12 cellular contexts compared by ENCODE assay signal in genomic region chr11:117189191-117189940, GRCh38. TPM values are rescaled to one million over a fixed set of nuclear protein-coding genes. Genes with fewer than 3 reads are reported as not detected.
A peak's percentile ranks its signal among the peaks of the same experiment; 100 is the strongest.
DNase-seq lines count a peak whose midpoint lies in the region; ATAC-seq and TF ChIP-seq lines count a peak whose summit lies in the region.
"Had no signal": no experiment of that assay in that cellular context is flagged by ENCODE, and none has a peak within 500 bp of the region (broad histone marks: within the 10 kb centered on the region; RNA-seq: fewer than 3 reads in every experiment).

No MANE protein-coding gene starts in this region.

- ATAC-seq in heart left ventricle (peak in 3 of 4 donors; percentile 19 to 42 (median 24)), aorta (ENCODE audit: low FRiP score) (no peak), PC-3 (no peak)

- POLR2A ChIA-PET in PC-3 (lab: Charles Lee; ENCODE audit: unreplicated experiment), result no interaction called here

- CTCF ChIA-PET in PC-3 (lab: Charles Lee), result no interaction called here

- H3K9me3 Mint-ChIP-seq in IgD-negative memory B cell, result no peaks in the 10 kb centered on the region

- no peak overlapping the region for H3K9ac ChIP-seq in PC-3 (ENCODE audit: low read length)

- H3K27ac Mint-ChIP-seq in IgD-negative memory B cell, result peak overlapping the region; percentile 99

- no peaks in the 10 kb centered on the region for H3K9me3 ChIP-seq in heart left ventricle
- no peaks in the 10 kb centered on the region for H3K9me3 ChIP-seq in aorta (ENCODE audit: control insufficient read depth, low read length)
- H3K9me3 ChIP-seq in PC-3 (ENCODE audit: low read length), result no peaks in the 10 kb centered on the region
- H3K9me3 ChIP-seq: SJCRH30 had no signal

- H3K4me3 ChIP-seq in heart left ventricle, result no peak overlapping the region
- no peak overlapping the region for H3K4me3 ChIP-seq in aorta (ENCODE audit: low read length in 2 of 2)
- no peak overlapping the region for H3K4me3 ChIP-seq in H7 (ENCODE audit: insufficient read depth, low read depth, low read length)
- no peak overlapping the region for H3K4me3 ChIP-seq in PC-3 (ENCODE audit: low read length)
- H3K4me3 ChIP-seq: SJCRH30 had no signal

- intact Hi-C loops in heart left ventricle (cut with DNase I) (no loop called here), aorta (cut with DNase I) (no loop called here), PC-3 (cut with micrococcal nuclease) (no loop called here)

- H3F3A ChIP-seq in PC-3 (ENCODE audit: low read length, unreplicated experiment), result no peaks in the 10 kb centered on the region

- TF ChIP-seq CTCF in heart left ventricle (IDR thresholded peaks at IDR 0.05), result no peak
- TF ChIP-seq CTCF in PC-3 (conservative IDR thresholded peaks at IDR 0.05; ENCODE audit: low read depth, low read length), result no peak

- DNase-seq in activated effector memory CD4-positive, alpha-beta T cell treated with anti-CD3 and anti-CD28 coated beads, Interleukin-2, amount 50 U/mL, for 16 hours, result peak; percentile 38
- no peak for DNase-seq in activated effector memory CD4-positive, alpha-beta T cell treated with Interleukin-2 at 50 U/mL for 16 hours
- peak in 1 of 5 donors; percentile 48 for DNase-seq in heart left ventricle
- peak; percentile 70 to 78 for DNase-seq in aorta
- no peak for DNase-seq in H7
- DNase-seq in NCI-H1417 treated with DMSO at 0.1 percent for 48 hours (lab: John Stamatoyannopoulos, UW), result no peak
- no peak for DNase-seq in PC-3
- DNase-seq: ACHN, activated gamma-delta T cell, IMR-90, SJCRH30 had no signal

- H3K4me1 ChIP-seq in heart left ventricle, result peaks cover 0 to 17% (median 0%) of the 10 kb centered on the region in 12 donors
- H3K4me1 ChIP-seq in aorta (ENCODE audit: control insufficient read depth in 1 of 2, insufficient read depth in 2 of 2, low read length in 2 of 2), result no peaks in the 10 kb centered on the region
- peaks cover 17% of the 10 kb centered on the region for H3K4me1 ChIP-seq in PC-3 (ENCODE audit: insufficient read depth, low read length)
- H3K4me1 ChIP-seq: SJCRH30 had no signal

- H4K20me1 ChIP-seq in PC-3 (ENCODE audit: low read length), result no peaks in the 10 kb centered on the region

- no peak for TF ChIP-seq POLR2A in heart left ventricle (IDR thresholded peaks at IDR 0.05)

- no peak overlapping the region for H3K4me2 ChIP-seq in PC-3 (ENCODE audit: low read length)

- H3K36me3 ChIP-seq in heart left ventricle, result peaks cover 0 to 99% (median 84%) of the 10 kb centered on the region in 9 donors
- peaks cover 0 to 2% of the 10 kb centered on the region in 2 donors for H3K36me3 ChIP-seq in aorta (ENCODE audit: control insufficient read depth in 1 of 2, insufficient read depth in 2 of 2, low read length in 1 of 2)
- peaks cover 1% of the 10 kb centered on the region for H3K36me3 ChIP-seq in H7 (replicated peaks; ENCODE audit: control insufficient read depth, insufficient read depth, low read length)
- H3K36me3 ChIP-seq in PC-3 (ENCODE audit: low read depth, low read length), result no peaks in the 10 kb centered on the region
- H3K36me3 ChIP-seq: SJCRH30 had no signal

- no peaks in the 10 kb centered on the region for H3K27me3 Mint-ChIP-seq in IgD-negative memory B cell

- H3K27ac ChIP-seq in heart left ventricle (peak overlapping the region in 1 of 12 donors; percentile 79), aorta (ENCODE audit: low read depth in 1 of 2, low read length in 2 of 2) (no peak overlapping the region), PC-3 (ENCODE audit: low read length) (no peak overlapping the region)
- H3K27ac ChIP-seq: SJCRH30 had no signal

- H3K79me2 ChIP-seq in PC-3 (ENCODE audit: low read length), result no peaks in the 10 kb centered on the region

- no peak overlapping the region for H2AFZ ChIP-seq in PC-3 (ENCODE audit: low read length)

- H3K4me1 Mint-ChIP-seq in IgD-negative memory B cell, result peaks cover 29 to 42% (median 34%) of the 10 kb centered on the region in 3 donors

- H3K9me2 ChIP-seq in PC-3 (replicated peaks; ENCODE audit: low read length), result no peaks in the 10 kb centered on the region

- 92 to 93% (median 93%) methylated on average over 18 to 22 of the region's 22 CpGs for WGBS in heart left ventricle, 4 donors
- 92% methylated on average over 22 of the region's 22 CpGs for WGBS in aorta, 2 donors

- peaks cover 18% of the 10 kb centered on the region for H3K36me3 Mint-ChIP-seq in IgD-negative memory B cell

- H3K27me3 ChIP-seq in heart left ventricle (no peaks in the 10 kb centered on the region), aorta (ENCODE audit: control insufficient read depth in 1 of 2, insufficient read depth in 2 of 2, low read length in 1 of 2) (no peaks in the 10 kb centered on the region), H7 (ENCODE audit: control insufficient read depth, insufficient read depth, low read length) (no peaks in the 10 kb centered on the region), PC-3 (ENCODE audit: low read length) (no peaks in the 10 kb centered on the region)
- H3K27me3 ChIP-seq: SJCRH30 had no signal

- BruUV-seq in PC-3 (replicated peaks; lab: Mats Ljungman, UMichigan), result no TSS peak

- peak overlapping the region; percentile 69 to 94 (median 80) for H3K4me3 Mint-ChIP-seq in IgD-negative memory B cell

RNA-seq across cellular contexts. Expression of gene TAGLN, which starts 9.8 kb away (rescaled TPM):
- 1.6 TPM for polyA plus RNA-seq in IgD-negative memory B cell
- 100 to 1,000 TPM in 7 of 9 donors, 10 to 100 TPM in 2; 63.7 to 338 (median 173) TPM for total RNA-seq in heart left ventricle
- 100 to 1,000 TPM; 319 to 399 TPM for polyA plus RNA-seq in heart left ventricle
- total RNA-seq in aorta, result over 10,000 TPM in 1 of 2 donors, 1,000 to 10,000 TPM in 1; 4,857 to 10,188 TPM
- polyA plus RNA-seq in aorta, result over 10,000 TPM; 12,625 to 13,815 TPM
- total RNA-seq in H7 (2014; rRNA removed; shearing (Covaris generic)), result 188 and 343 TPM in 2 replicates
- 8.0 and 10.3 TPM in 2 replicates for total RNA-seq in PC-3 (2014; rRNA removed)

RNA-seq across cellular contexts. Expression of gene SIDT2, which starts 10.8 kb away (rescaled TPM):
- 61.0 TPM for polyA plus RNA-seq in IgD-negative memory B cell
- 10 to 100 TPM; 17.2 to 45.5 (median 22.2) TPM for total RNA-seq in heart left ventricle
- 10 to 100 TPM; 13.9 to 14.5 TPM for polyA plus RNA-seq in heart left ventricle
- 10 to 100 TPM; 51.2 to 81.3 TPM for total RNA-seq in aorta
- polyA plus RNA-seq in aorta, result 10 to 100 TPM; 10.4 to 62.9 TPM
- total RNA-seq in H7 (2014; rRNA removed; shearing (Covaris generic)), result 10.3 and 14.7 TPM in 2 replicates
- total RNA-seq in PC-3 (2014; rRNA removed), result 13.6 and 22.7 TPM in 2 replicates

RNA-seq across cellular contexts. Expression of gene PCSK7, which starts 42.5 kb away (rescaled TPM):
- polyA plus RNA-seq in IgD-negative memory B cell (68.1 TPM), heart left ventricle (10 to 100 TPM; 27.8 to 34.6 TPM), aorta (10 to 100 TPM; 23.5 to 57.0 TPM)
- total RNA-seq in heart left ventricle (10 to 100 TPM; 16.9 to 43.4 (median 25.5) TPM), aorta (10 to 100 TPM; 52.8 to 71.5 TPM), PC-3 (2014; rRNA removed) (43.6 and 55.1 TPM in 2 replicates)
- total RNA-seq in H7 (2014; rRNA removed; shearing (Covaris generic)), result 28.4 and 29.3 TPM in 2 replicates

RNA-seq across cellular contexts. Expression of gene RNF214, which starts 43.1 kb away (rescaled TPM):
- 12.5 TPM for polyA plus RNA-seq in IgD-negative memory B cell
- total RNA-seq in heart left ventricle, result 10 to 100 TPM; 16.1 to 31.9 (median 23.4) TPM
- 10 to 100 TPM in 1 of 2 donors, 1 to 10 TPM in 1; 8.0 to 12.9 TPM for polyA plus RNA-seq in heart left ventricle
- total RNA-seq in aorta, result 10 to 100 TPM; 27.2 to 32.7 TPM
- polyA plus RNA-seq in aorta, result 10 to 100 TPM; 10.9 to 16.7 TPM
- 10.1 and 14.9 TPM in 2 replicates for total RNA-seq in H7 (2014; rRNA removed; shearing (Covaris generic))
- total RNA-seq in PC-3 (2014; rRNA removed), result 7.4 TPM in 2 replicates

RNA-seq across cellular contexts. Expression of gene PAFAH1B2, which starts 45.3 kb away (rescaled TPM):
- polyA plus RNA-seq in IgD-negative memory B cell (20.6 TPM), heart left ventricle (10 to 100 TPM; 16.7 to 33.3 TPM), aorta (10 to 100 TPM; 18.2 to 20.5 TPM)
- total RNA-seq in heart left ventricle (10 to 100 TPM; 46.8 to 81.1 (median 68.8) TPM), aorta (10 to 100 TPM; 69.9 to 73.5 TPM), PC-3 (2014; rRNA removed) (88.6 and 91.6 TPM in 2 replicates)
- 138 and 159 TPM in 2 replicates for total RNA-seq in H7 (2014; rRNA removed; shearing (Covaris generic))

Comparison
In these comparisons a context has a peak if more than half of its experiments do, and no peak if none do; other contexts are left out.
1. DNase-seq: peak in activated effector memory CD4-positive, alpha-beta T cell treated with anti-CD3 and anti-CD28 coated beads, Interleukin-2, amount 50 U/mL, for 16 hours (single experiment) and aorta (2 of 2); none in activated effector memory CD4-positive, alpha-beta T cell treated with Interleukin-2 at 50 U/mL for 16 hours (single experiment), H7 (single experiment), NCI-H1417 treated with DMSO at 0.1 percent for 48 hours (single experiment) and PC-3 (single experiment).
2. ATAC-seq: peak in heart left ventricle (3 of 4); none in aorta (single experiment) and PC-3 (single experiment).
3. RNA of gene TAGLN, which starts 9.8 kb away (total RNA-seq): 4,857 to 10,188 TPM in aorta; 188 to 343 TPM in H7, 63.7 to 338 TPM in heart left ventricle and 8.0 to 10.3 TPM in PC-3; every median in the first group is over 10 times any median in the second.